Comparison of ENCODE assay signal across 1 cellular context in the genomic region with DNA sequence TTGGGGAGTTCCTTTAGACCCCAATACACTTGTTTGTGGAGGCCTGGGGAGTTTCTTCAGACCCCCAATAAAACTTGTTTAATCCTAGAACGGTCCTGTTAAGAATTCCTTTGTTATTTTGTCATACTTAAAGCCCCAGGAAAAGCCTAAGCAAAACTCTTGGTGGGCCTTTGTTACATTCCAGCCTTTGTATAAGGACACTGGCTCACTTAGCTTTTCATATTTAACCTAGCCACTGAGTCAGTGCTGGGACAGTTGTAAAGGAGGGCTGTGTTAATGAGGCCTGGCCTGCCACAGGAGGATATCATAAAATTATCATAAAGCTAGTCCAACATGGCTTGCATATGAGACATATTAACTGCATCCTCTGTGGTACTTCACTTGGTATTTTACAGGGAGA.
TF ChIP-seq lines count a peak whose summit lies in the region.

No MANE protein-coding gene starts in this region.

TF ChIP-seq in H1, 55 proteins besides CTCF, POLR2A, EP300 and RAD21 (continued from another document):
- no peak for TF ChIP-seq NANOG (IDR thresholded peaks at IDR 0.05; ENCODE audit: insufficient read depth, low read depth, low read length, poor library complexity, severe bottlenecking)
